8 cellular contexts compared by ENCODE assay signal in the genomic region with DNA sequence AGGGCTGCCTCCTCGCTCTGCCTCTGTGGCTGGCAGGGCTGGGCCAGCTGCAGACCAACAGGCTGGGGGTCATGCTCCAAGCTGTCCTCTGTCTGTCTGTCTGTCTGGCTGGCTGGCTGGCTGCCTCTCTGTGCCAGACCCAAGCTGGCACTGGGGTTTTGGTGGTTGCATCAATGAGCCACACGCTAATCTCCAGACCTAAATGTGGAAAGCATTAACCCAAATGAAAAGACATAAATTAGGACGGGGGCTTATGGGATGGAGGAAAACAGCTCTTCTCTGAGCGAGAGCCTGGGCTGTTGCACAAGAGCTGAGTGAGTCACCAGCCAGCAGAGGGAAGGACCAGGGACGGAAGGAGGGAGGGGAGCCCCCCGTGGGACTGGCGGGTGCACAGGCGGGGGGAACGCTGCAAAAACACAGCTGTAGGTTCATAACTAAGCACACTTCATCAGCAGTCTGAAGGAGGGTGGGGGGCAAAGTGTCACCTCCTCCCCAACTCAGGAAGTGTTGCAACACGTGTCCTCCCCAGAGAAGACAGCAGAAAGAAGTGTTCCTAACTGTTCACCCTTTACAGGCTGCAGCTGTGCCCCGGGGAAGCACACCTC.
DNase-seq lines count a peak whose midpoint lies in the region; ATAC-seq lines count a peak whose summit lies in the region.

No MANE protein-coding gene starts in this region.

- DNase-seq in GM03348 (ENCODE audit: low spot score): peak; percentile 95
- peak; percentile 63 for DNase-seq in T-helper 22 cell (ENCODE audit: low read depth)
- peak; percentile 90 for DNase-seq in brain pericyte (ENCODE audit: low read depth, low spot score)
- peak; percentile 59 for DNase-seq in left lobe of liver (ENCODE audit: low spot score)
- DNase-seq in stimulated activated CD4-positive, alpha-beta T cell treated with anti-CD3 and anti-CD28 coated beads, Interleukin-4, amount 100 ng/mL, for 24 hours: peak; percentile 27
- DNase-seq in HCEC 1CT: no peak

- ATAC-seq in HG03159 (IDR thresholded peaks at IDR 0.05; ENCODE audit: unreplicated experiment) (peak; percentile 15), left lobe of liver (peak; percentile 66), GM21526 (IDR thresholded peaks at IDR 0.05; ENCODE audit: low FRiP score, unreplicated experiment) (no peak)
